ENCODE assay signal across 8 cellular contexts in the genomic region with DNA sequence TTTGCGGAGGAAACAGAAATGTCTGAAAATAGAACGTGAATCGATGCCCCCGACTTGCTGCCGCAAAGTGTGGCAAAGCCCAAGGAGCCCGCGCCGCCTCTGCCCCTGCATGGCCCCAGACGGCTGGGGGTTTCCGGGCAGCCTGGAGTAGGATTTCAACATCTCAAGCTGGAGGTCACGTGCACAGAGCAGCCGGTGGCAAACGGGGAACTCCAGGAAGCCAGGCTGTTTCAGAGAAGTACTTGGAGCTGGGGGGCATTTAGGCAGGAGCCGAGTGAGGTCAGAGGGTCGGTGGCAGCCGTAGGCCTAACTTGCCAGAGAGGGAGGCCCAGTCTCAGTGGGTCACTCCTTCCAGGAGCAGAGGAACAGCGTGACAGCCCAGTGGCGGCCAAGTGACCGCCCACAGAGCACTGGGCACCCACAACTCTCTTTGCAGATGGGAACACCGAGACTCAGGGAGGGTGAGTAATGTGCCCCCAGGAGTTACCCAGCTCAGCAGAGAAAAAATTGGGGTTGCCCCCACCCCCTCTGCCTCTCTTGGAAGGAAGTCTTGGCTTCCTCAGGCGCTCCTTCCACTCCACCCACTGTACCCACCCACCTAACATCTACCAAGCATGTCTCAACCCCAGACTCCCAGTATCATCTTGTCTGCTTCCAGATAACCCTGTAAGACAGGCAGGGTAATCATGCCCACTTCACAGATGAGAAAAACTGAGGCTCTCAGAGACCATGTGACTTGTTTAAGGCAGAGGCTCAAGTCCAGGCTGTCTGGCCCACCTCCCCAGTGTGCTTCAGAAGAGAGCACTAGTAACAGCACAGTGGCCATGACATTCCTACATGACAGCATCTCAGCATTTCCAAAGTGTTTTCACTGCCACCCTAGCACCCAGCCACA.
DNase-seq lines count a peak whose midpoint lies in the region; ATAC-seq and TF ChIP-seq lines count a peak whose summit lies in the region.

No MANE protein-coding gene starts in this region.

- DNase-seq in DMS79 treated with DMSO at 0.1 percent for 48 hours (lab: John Stamatoyannopoulos, UW) (peak; percentile 85), H9 (no peak), Right ventricle myocardium inferior (ENCODE audit: missing footprints) (peak; percentile 89), smooth muscle cell (lab: John Stamatoyannopoulos, UW; ENCODE audit: unreplicated experiment) (peak; percentile 42), cerebellar nuclear complex (lab: John Stamatoyannopoulos, UW) (no peak), Caco-2 (no peak)
- DNase-seq in activated effector memory CD4-positive, alpha-beta T cell treated with anti-CD3 and anti-CD28 coated beads, Interleukin-2, amount 50 U/mL, for 16 hours = peak; percentile 93

- H3K4me3 ChIP-seq in OCI-LY1 (ENCODE audit: low read depth, low read length, poor library complexity, severe bottlenecking) = no peak overlapping the region
- H3K4me3 ChIP-seq in smooth muscle cell = no peak overlapping the region
- H3K4me3 ChIP-seq in Caco-2 (ENCODE audit: low read depth, low read length) = no peak overlapping the region

- no peak overlapping the region for H4K91ac ChIP-seq in H9 (ENCODE audit: insufficient read length, low read depth, low read length)

- no peaks in the 10 kb centered on the region for H3K23me2 ChIP-seq in H9 (ENCODE audit: insufficient read length, low read depth, low read length, poor library complexity, severe bottlenecking)

- no peak overlapping the region for H2BK120ac ChIP-seq in H9 (ENCODE audit: low read depth, low read length, poor library complexity, severe bottlenecking)

- peaks cover 12% of the 10 kb centered on the region for H3K27me3 Mint-ChIP-seq in H9 (ENCODE audit: low read depth)
- H3K27me3 Mint-ChIP-seq in Caco-2 (ENCODE audit: insufficient read depth, unreplicated experiment) = peaks cover 7% of the 10 kb centered on the region

- H3F3A ChIP-seq in OCI-LY1 (ENCODE audit: insufficient read depth, low read length) = no peaks in the 10 kb centered on the region
- peaks cover 15% of the 10 kb centered on the region for H3F3A ChIP-seq in smooth muscle cell (ENCODE audit: low read depth)

- H3K18ac ChIP-seq in H9 (ENCODE audit: insufficient read length, low read depth, low read length) = no peak overlapping the region

- peaks cover 2% of the 10 kb centered on the region for H4K20me1 ChIP-seq in H9 (ENCODE audit: control insufficient read depth, insufficient read depth, insufficient read length)
- H4K20me1 ChIP-seq in OCI-LY1 (ENCODE audit: insufficient read depth, low read length) = no peaks in the 10 kb centered on the region
- no peaks in the 10 kb centered on the region for H4K20me1 ChIP-seq in smooth muscle cell (ENCODE audit: low read depth)

- no peaks in the 10 kb centered on the region for H3K27me3 ChIP-seq in H9 (ENCODE audit: insufficient read depth, low read length)
- H3K27me3 ChIP-seq in OCI-LY1 (ENCODE audit: insufficient read depth, low read length) = no peaks in the 10 kb centered on the region
- H3K27me3 ChIP-seq in smooth muscle cell (ENCODE audit: low read depth) = no peaks in the 10 kb centered on the region
- no peaks in the 10 kb centered on the region for H3K27me3 ChIP-seq in Caco-2 (replicated peaks; ENCODE audit: control insufficient read depth, insufficient read depth, low read length)

- no peak overlapping the region for H2BK15ac ChIP-seq in H9 (ENCODE audit: low read depth, low read length)

- TF ChIP-seq CTCF in H9 (conservative IDR thresholded peaks at IDR 0.05) = no peak
- TF ChIP-seq CTCF in OCI-LY1 (IDR thresholded peaks at IDR 0.05; ENCODE audit: low read length) = no peak
- no peak for TF ChIP-seq CTCF in smooth muscle cell (IDR thresholded peaks at IDR 0.05; ENCODE audit: borderline replicate concordance, insufficient read depth, poor library complexity, severe bottlenecking)
- no peak for TF ChIP-seq CTCF in Caco-2 (IDR thresholded peaks at IDR 0.05; ENCODE audit: insufficient read depth in 1 of 2, low read depth in 1 of 2, low read length in 1 of 2, severe bottlenecking in 1 of 2, unreplicated experiment in 1 of 2)

- H3K56ac ChIP-seq in H9 (ENCODE audit: insufficient read length, low read depth, low read length) = no peak overlapping the region

- no TSS peak for BruUV-seq in Caco-2 (replicated peaks; lab: Mats Ljungman, UMichigan)

- no peaks in the 10 kb centered on the region for H3K36me3 Mint-ChIP-seq in H9 (ENCODE audit: insufficient read depth in 1 of 3, low read depth in 3 of 3)
- no peaks in the 10 kb centered on the region for H3K36me3 Mint-ChIP-seq in Caco-2 (ENCODE audit: insufficient read depth, unreplicated experiment)

- H3K4me3 Mint-ChIP-seq in H9 (no peak overlapping the region), Caco-2 (ENCODE audit: unreplicated experiment) (no peak overlapping the region)

- no peak overlapping the region for H3K23ac ChIP-seq in H9 (ENCODE audit: insufficient read length, low read depth, low read length)

- H3K9ac ChIP-seq in H9 (ENCODE audit: extremely low read depth, insufficient read length, low read length) (no peak overlapping the region), OCI-LY1 (ENCODE audit: low read length) (no peak overlapping the region; the same call in 1 of the 2 replicates), smooth muscle cell (ENCODE audit: low read depth) (peak overlapping the region; percentile 73)

- no peak overlapping the region for H2AK5ac ChIP-seq in H9 (ENCODE audit: insufficient read length, low read length)

- peak overlapping the region; percentile 49; the same call in 1 of the 2 replicates for H3K14ac ChIP-seq in H9 (ENCODE audit: insufficient read depth, low read length)

- ATAC-seq in Right ventricle myocardium inferior = peak; percentile 56

- intact Hi-C loops in Right ventricle myocardium inferior (cut with DNase I) = no loop called here
- intact Hi-C loops in Caco-2 (cut with micrococcal nuclease; ENCODE audit: unreplicated experiment) = no loop called here

- H3K4ac ChIP-seq in H9 (ENCODE audit: low read depth, low read length) = no peak overlapping the region

- no peak overlapping the region for H2BK12ac ChIP-seq in H9 (ENCODE audit: insufficient read length, low read depth, low read length)

- no peaks in the 10 kb centered on the region for H3K79me1 ChIP-seq in H9 (ENCODE audit: insufficient read depth, low read depth, low read length, poor library complexity, severe bottlenecking)

- H3K9me3 Mint-ChIP-seq in H9 (no peaks in the 10 kb centered on the region), Caco-2 (ENCODE audit: unreplicated experiment) (no peaks in the 10 kb centered on the region)

- H4K5ac ChIP-seq in H9 (ENCODE audit: insufficient read length, low read depth, low read length) = no peak overlapping the region

- H3T11ph ChIP-seq in H9 (ENCODE audit: low read length) = no peak overlapping the region

- no peak overlapping the region for H2BK5ac ChIP-seq in H9 (ENCODE audit: insufficient read length, low read length)

- H2AFZ ChIP-seq in H9 (ENCODE audit: low read length) (no peak overlapping the region), OCI-LY1 (ENCODE audit: low read length) (no peak overlapping the region), smooth muscle cell (ENCODE audit: low read depth) (no peak overlapping the region)

- H3K27ac Mint-ChIP-seq in H9 = peak overlapping the region in 1 of 3 experiments; percentile 35; a peak in 2 of 7 replicates
- no peak overlapping the region for H3K27ac Mint-ChIP-seq in Caco-2 (ENCODE audit: unreplicated experiment)

- CTCF ChIA-PET in Caco-2 (lab: Charles Lee) = no interaction called here

- POLR2A ChIA-PET in Caco-2 (lab: Charles Lee) = no interaction called here

- H3K4me2 ChIP-seq in H9 (ENCODE audit: insufficient read depth, insufficient read length, low read length) (no peak overlapping the region), OCI-LY1 (ENCODE audit: low read length) (peak overlapping the region; percentile 43; the same call in 1 of the 2 replicates), smooth muscle cell (peak overlapping the region; percentile 54)

- no CpG with 5 or more reads among the region's 21 CpGs for WGBS in H9 (ENCODE audit: extremely low coverage, insufficient read length, low lambda C conversion rate)
- 44% methylated on average over 21 of the region's 21 CpGs for WGBS in smooth muscle cell (ENCODE audit: low lambda C conversion rate)

- H3K36me3 ChIP-seq in OCI-LY1 (ENCODE audit: insufficient read depth, low read length) = no peaks in the 10 kb centered on the region
- no peaks in the 10 kb centered on the region for H3K36me3 ChIP-seq in smooth muscle cell (ENCODE audit: low read depth)
- H3K36me3 ChIP-seq in Caco-2 (ENCODE audit: control insufficient read depth, insufficient read depth, low read length) = no peaks in the 10 kb centered on the region

- H3K27ac ChIP-seq in H9 (ENCODE audit: insufficient read length, low read depth, low read length) (no peak overlapping the region), OCI-LY1 (ENCODE audit: low read depth, low read length, poor library complexity, severe bottlenecking) (no peak overlapping the region), smooth muscle cell (ENCODE audit: low read depth) (peak overlapping the region; percentile 93)

- H3K79me2 ChIP-seq in H9 (ENCODE audit: insufficient read depth, low read length) (no peaks in the 10 kb centered on the region), OCI-LY1 (ENCODE audit: insufficient read depth, low read length) (no peaks in the 10 kb centered on the region), smooth muscle cell (ENCODE audit: low read depth) (no peaks in the 10 kb centered on the region)

- peaks cover 4 to 7% of the 10 kb centered on the region in 2 experiments for H3K4me1 Mint-ChIP-seq in H9
- H3K4me1 Mint-ChIP-seq in Caco-2 (ENCODE audit: low read depth, unreplicated experiment) = no peaks in the 10 kb centered on the region

- H3K9me3 ChIP-seq in H9 (ENCODE audit: control insufficient read depth, low read depth, low read length) (no peaks in the 10 kb centered on the region), OCI-LY1 (ENCODE audit: low read length) (no peaks in the 10 kb centered on the region), smooth muscle cell (replicated peaks; ENCODE audit: low read depth) (no peaks in the 10 kb centered on the region), Caco-2 (no peaks in the 10 kb centered on the region)

- no peak overlapping the region for H4K8ac ChIP-seq in H9 (replicated peaks; ENCODE audit: insufficient read length, low read depth, low read length)

- no peaks in the 10 kb centered on the region for H3K9me2 ChIP-seq in OCI-LY1 (ENCODE audit: low read depth, low read length)

- H2BK20ac ChIP-seq in H9 (ENCODE audit: low read depth, low read length, poor library complexity, severe bottlenecking) = no peak overlapping the region

- H3K4me1 ChIP-seq in H9 (ENCODE audit: insufficient read depth, low read length) (no peaks in the 10 kb centered on the region), OCI-LY1 (ENCODE audit: insufficient read depth, low read length, severe bottlenecking) (peaks cover 30% of the 10 kb centered on the region), smooth muscle cell (ENCODE audit: low read depth) (no peaks in the 10 kb centered on the region), Caco-2 (no peaks in the 10 kb centered on the region)

Comparison
In these comparisons a context has a peak if more than half of its experiments do, and no peak if none do; other contexts are left out.
1. DNase-seq: peak in DMS79 treated with DMSO at 0.1 percent for 48 hours (single experiment), activated effector memory CD4-positive, alpha-beta T cell treated with anti-CD3 and anti-CD28 coated beads, Interleukin-2, amount 50 U/mL, for 16 hours (single experiment), Right ventricle myocardium inferior (single experiment) and smooth muscle cell (single experiment); none in H9 (single experiment), cerebellar nuclear complex (0 of 2) and Caco-2 (0 of 2).